20 cellular contexts compared by ENCODE assay signal in the genomic region with DNA sequence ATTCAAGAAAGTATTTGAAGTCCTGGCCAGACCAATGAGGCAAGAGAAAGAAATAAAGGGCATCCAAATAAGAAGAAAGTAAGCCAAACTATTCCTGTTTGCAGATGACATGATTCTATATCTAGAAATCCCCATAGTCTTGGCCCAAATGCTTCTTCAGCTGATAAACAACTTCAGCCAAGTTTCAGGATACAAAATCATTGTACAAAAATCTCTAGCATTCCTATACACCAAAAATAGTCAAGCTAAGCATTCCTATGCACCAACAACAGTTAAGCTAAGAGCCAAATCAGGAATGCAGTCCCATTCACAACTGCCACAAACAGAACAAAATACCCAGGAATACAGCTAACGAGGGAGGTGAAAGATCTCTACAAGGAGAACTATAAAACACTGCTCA.
"Had no signal": no experiment of that assay in that cellular context is flagged by ENCODE, and none has a peak within 500 bp of the region (broad histone marks: within the 10 kb centered on the region; RNA-seq: fewer than 3 reads in every experiment).

No MANE protein-coding gene starts in this region.

- H3K4me1 Mint-ChIP-seq: natural killer cell; neural crest cell; stimulated activated memory B cell treated with anti-CD40 and anti-IgM and Interleukin-4, amounts not matched to agents 10 μg/mL and 1 μg/mL and 100 μg/mL, for 72 hours had no signal

- H3K4me3 Mint-ChIP-seq: natural killer cell; neural crest cell; stimulated activated memory B cell treated with anti-CD40 and anti-IgM and Interleukin-4, amounts not matched to agents 10 μg/mL and 1 μg/mL and 100 μg/mL, for 72 hours; stimulated activated naive CD8-positive, alpha-beta T cell treated with anti-CD3 and anti-CD28 coated beads, Interleukin-15, Interleukin-2, amounts not matched to agents 100 ng/mL and 50 ng/mL, for 24 hours had no signal

- H3K36me3 ChIP-seq: heart right ventricle, right atrium auricular region, spleen, tibial artery, upper lobe of left lung, uterus had no signal

- H3K9me3 ChIP-seq: tibial artery had no signal

- H3K27me3 ChIP-seq: dorsolateral prefrontal cortex, heart right ventricle, right atrium auricular region, tibial artery, upper lobe of left lung, uterus had no signal

- DNase-seq: cortex of kidney; dorsolateral prefrontal cortex; effector CD8-positive, alpha-beta T cell; heart right ventricle; hypothalamus; islet precursor cell; mammary epithelial cell; mucosa of descending colon; natural killer cell; spleen; stimulated activated CD4-positive, alpha-beta T cell treated with anti-CD3 and anti-CD28 coated beads, Interleukin-15, amount 100 ng/mL, for 24 hours; stimulated activated CD4-positive, alpha-beta T cell treated with anti-CD3 and anti-CD28 coated beads, Interleukin-1b, Interleukin-23, amount 100 ng/mL, for 48 hours; stimulated activated CD4-positive, alpha-beta T cell treated with anti-CD3 and anti-CD28 coated beads, Interleukin-4, amount 100 ng/mL, for 24 hours; tibial artery; upper lobe of left lung; uterus had no signal

- H3K4me3 ChIP-seq: dorsolateral prefrontal cortex, heart right ventricle, mucosa of descending colon, right atrium auricular region, spleen, tibial artery, upper lobe of left lung, uterus had no signal

- H3K27ac ChIP-seq: dorsolateral prefrontal cortex, heart right ventricle, right atrium auricular region, spleen, tibial artery, upper lobe of left lung, uterus had no signal

- H3K27ac Mint-ChIP-seq: natural killer cell; stimulated activated memory B cell treated with anti-CD40 and anti-IgM and Interleukin-4, amounts not matched to agents 10 μg/mL and 1 μg/mL and 100 μg/mL, for 72 hours; stimulated activated naive CD8-positive, alpha-beta T cell treated with anti-CD3 and anti-CD28 coated beads, Interleukin-15, Interleukin-2, amounts not matched to agents 100 ng/mL and 50 ng/mL, for 24 hours had no signal

- H3K4me1 ChIP-seq: heart right ventricle, right atrium auricular region, spleen, tibial artery, upper lobe of left lung, uterus had no signal
